20 cellular contexts compared by ENCODE assay signal in genomic region chr17:61388561-61389356, GRCh38. TPM values are rescaled to one million over a fixed set of nuclear protein-coding genes. Genes with fewer than 3 reads are reported as not detected.
"Had no signal": no experiment of that assay in that cellular context is flagged by ENCODE, and none has a peak within 500 bp of the region (broad histone marks: within the 10 kb centered on the region; RNA-seq: fewer than 3 reads in every experiment).

No MANE protein-coding gene starts in this region.

- H3K27ac ChIP-seq: ascending aorta had no signal

- H3K36me3 ChIP-seq: ascending aorta, breast epithelium had no signal

- H3K27ac Mint-ChIP-seq: activated CD4-positive, alpha-beta memory T cell treated with anti-CD3 and anti-CD28 coated beads, Interleukin-2, amount 10 ng/mL, durations not matched to agents 7 days and 5 days; activated CD8-positive, alpha-beta memory T cell treated with anti-CD3 and anti-CD28 coated beads, Interleukin-2, amount 10 ng/mL, durations not matched to agents 7 days and 5 days; activated naive CD4-positive, alpha-beta T cell treated with anti-CD3 and anti-CD28 coated beads for 36 hours; activated naive CD8-positive, alpha-beta T cell treated with anti-CD3 and anti-CD28 coated beads, Interleukin-2, amount 50 U/mL, for 24 hours; activated T-helper 2 cell treated with anti-CD3 and anti-CD28 coated beads, Interferon-gamma antibody, Interleukin-2, Interleukin-4, amounts not matched to agents 10 μg/mL and 5 μg/mL and 100 μg/mL, durations not matched to agents 14 hours and 24 hours and 36 hours; nephron progenitor cell; T-cell had no signal

- H3K27me3 ChIP-seq: ascending aorta, breast epithelium, esophagus muscularis mucosa, gastroesophageal sphincter had no signal

- H3K9me3 ChIP-seq: ascending aorta, breast epithelium, esophagus muscularis mucosa, gastroesophageal sphincter had no signal

- H3K36me3 Mint-ChIP-seq: activated CD8-positive, alpha-beta memory T cell treated with anti-CD3 and anti-CD28 coated beads, Interleukin-2, amount 10 ng/mL, durations not matched to agents 7 days and 5 days had no signal

- ATAC-seq: activated CD8-positive, alpha-beta memory T cell treated with anti-CD3 and anti-CD28 coated beads, Interleukin-2, amount 10 ng/mL, durations not matched to agents 7 days and 5 days; activated naive CD8-positive, alpha-beta T cell treated with anti-CD3 and anti-CD28 coated beads, Interleukin-2, amount 50 U/mL, for 24 hours; gastroesophageal sphincter had no signal

- H3K4me1 Mint-ChIP-seq: activated CD4-positive, alpha-beta memory T cell treated with anti-CD3 and anti-CD28 coated beads, Interleukin-2, amount 10 ng/mL, durations not matched to agents 7 days and 5 days; activated CD8-positive, alpha-beta memory T cell treated with anti-CD3 and anti-CD28 coated beads, Interleukin-2, amount 10 ng/mL, durations not matched to agents 7 days and 5 days; activated naive CD8-positive, alpha-beta T cell treated with anti-CD3 and anti-CD28 coated beads, Interleukin-2, amount 50 U/mL, for 24 hours had no signal

- H3K27me3 Mint-ChIP-seq: activated CD8-positive, alpha-beta memory T cell treated with anti-CD3 and anti-CD28 coated beads, Interleukin-2, amount 10 ng/mL, durations not matched to agents 7 days and 5 days had no signal

- H3K4me3 ChIP-seq: breast epithelium, skin epidermis had no signal

- H3K4me3 Mint-ChIP-seq: activated CD4-positive, alpha-beta memory T cell treated with anti-CD3 and anti-CD28 coated beads, Interleukin-2, amount 10 ng/mL, durations not matched to agents 7 days and 5 days; activated CD8-positive, alpha-beta memory T cell treated with anti-CD3 and anti-CD28 coated beads, Interleukin-2, amount 10 ng/mL, durations not matched to agents 7 days and 5 days; activated naive CD4-positive, alpha-beta T cell treated with anti-CD3 and anti-CD28 coated beads for 36 hours; activated naive CD8-positive, alpha-beta T cell treated with anti-CD3 and anti-CD28 coated beads, Interleukin-2, amount 50 U/mL, for 24 hours; nephron progenitor cell; stimulated activated naive CD8-positive, alpha-beta T cell treated with anti-CD3 and anti-CD28 coated beads, Interleukin-15, amount 100 ng/mL, for 72 hours; T-cell had no signal

- H3K4me1 ChIP-seq: breast epithelium had no signal

- DNase-seq: activated CD4-positive, alpha-beta memory T cell treated with anti-CD3 and anti-CD28 coated beads, Interleukin-2, amount 10 ng/mL, durations not matched to agents 7 days and 5 days; activated CD4-positive, alpha-beta T cell treated with anti-CD3 and anti-CD28 coated beads for 48 hours; activated CD4-positive, CD25-positive, alpha-beta regulatory T cell; activated CD8-positive, alpha-beta memory T cell treated with anti-CD3 and anti-CD28 coated beads, Interleukin-2, amount 10 ng/mL, durations not matched to agents 7 days and 5 days; activated naive CD4-positive, alpha-beta T cell treated with anti-CD3 and anti-CD28 coated beads for 36 hours; activated naive CD8-positive, alpha-beta T cell treated with anti-CD3 and anti-CD28 coated beads, Interleukin-2, amount 50 U/mL, for 24 hours; effector CD4-positive, alpha-beta T cell; nephron progenitor cell; occipital lobe; stimulated activated CD4-positive, alpha-beta T cell treated with anti-CD3 and anti-CD28 coated beads, Interleukin-2, amount 100 ng/mL, for 48 hours; stimulated activated naive CD8-positive, alpha-beta T cell treated with anti-CD3 and anti-CD28 coated beads, Interleukin-15, amount 100 ng/mL, for 72 hours; T-cell; T1000; trophoblast cell had no signal

- H3K9me3 Mint-ChIP-seq: activated CD4-positive, alpha-beta memory T cell treated with anti-CD3 and anti-CD28 coated beads, Interleukin-2, amount 10 ng/mL, durations not matched to agents 7 days and 5 days; activated naive CD4-positive, alpha-beta T cell treated with anti-CD3 and anti-CD28 coated beads for 36 hours; activated naive CD8-positive, alpha-beta T cell treated with anti-CD3 and anti-CD28 coated beads, Interleukin-2, amount 50 U/mL, for 24 hours; activated T-helper 2 cell treated with anti-CD3 and anti-CD28 coated beads, Interferon-gamma antibody, Interleukin-2, Interleukin-4, amounts not matched to agents 10 μg/mL and 5 μg/mL and 100 μg/mL, durations not matched to agents 14 hours and 24 hours and 36 hours; nephron progenitor cell; stimulated activated naive CD8-positive, alpha-beta T cell treated with anti-CD3 and anti-CD28 coated beads, Interleukin-15, amount 100 ng/mL, for 72 hours; T-cell had no signal

RNA-seq across cellular contexts. Expression of gene TBX2, which starts 10.9 kb away (rescaled TPM):
- total RNA-seq: activated CD4-positive, alpha-beta memory T cell treated with anti-CD3 and anti-CD28 coated beads, Interleukin-2, amount 10 ng/mL, durations not matched to agents 7 days and 5 days; activated CD8-positive, alpha-beta memory T cell treated with anti-CD3 and anti-CD28 coated beads, Interleukin-2, amount 10 ng/mL, durations not matched to agents 7 days and 5 days; activated naive CD4-positive, alpha-beta T cell treated with anti-CD3 and anti-CD28 coated beads for 36 hours had no signal
